In genomic region chr1:54200519-54200997, GRCh38 we compare ENCODE assay signal across 8 cellular contexts. TPM values are rescaled to one million over a fixed set of nuclear protein-coding genes. Genes with fewer than 3 reads are reported as not detected.
DNase-seq lines count a peak whose midpoint lies in the region; ATAC-seq and TF ChIP-seq lines count a peak whose summit lies in the region.

No MANE protein-coding gene starts in this region.

- H3K4me3 ChIP-seq in GM06990 (replicated peaks; ENCODE audit: low read depth, low read length) (peak overlapping the region; percentile 81), iPS-15b (ENCODE audit: low read depth, low read length) (peak overlapping the region; percentile 82)

- H3K27me3 ChIP-seq in GM06990 (replicated peaks; ENCODE audit: control insufficient read depth, insufficient read depth, low read length) = no peaks in the 10 kb centered on the region
- H3K27me3 ChIP-seq in iPS-15b (ENCODE audit: control insufficient read depth, insufficient read depth, low read length) = no peaks in the 10 kb centered on the region

- no peaks in the 10 kb centered on the region for H3K9me3 ChIP-seq in iPS-15b (ENCODE audit: control insufficient read depth, insufficient read depth, low read length)

- H3K4me1 ChIP-seq in iPS-15b (ENCODE audit: control insufficient read depth, insufficient read depth, low read length) = peaks cover 5% of the 10 kb centered on the region

- H3K4me1 Mint-ChIP-seq in activated T-helper 1 cell treated with anti-CD3 and anti-CD28 coated beads, Interleukin-12 subunit alpha, Interleukin-12 subunit beta, Interleukin-2, Interleukin-4 antibody, amounts not matched to agents 30 ng/mL and 10 ng/mL and 1 ng/mL, durations not matched to agents 14 hours and 24 hours and 36 hours (ENCODE audit: low read depth) = peaks cover 46% of the 10 kb centered on the region
- H3K4me1 Mint-ChIP-seq in stimulated activated naive CD8-positive, alpha-beta T cell treated with anti-CD3 and anti-CD28 coated beads, Interleukin-15, Interleukin-2, amounts not matched to agents 100 ng/mL and 50 ng/mL, for 24 hours (ENCODE audit: low read depth) = peaks cover 33% of the 10 kb centered on the region

- H3K27me3 Mint-ChIP-seq in activated T-helper 1 cell treated with anti-CD3 and anti-CD28 coated beads, Interleukin-12 subunit alpha, Interleukin-12 subunit beta, Interleukin-2, Interleukin-4 antibody, amounts not matched to agents 30 ng/mL and 10 ng/mL and 1 ng/mL, durations not matched to agents 14 hours and 24 hours and 36 hours (ENCODE audit: insufficient read depth) = no peaks in the 10 kb centered on the region
- no peaks in the 10 kb centered on the region for H3K27me3 Mint-ChIP-seq in stimulated activated naive CD8-positive, alpha-beta T cell treated with anti-CD3 and anti-CD28 coated beads, Interleukin-15, Interleukin-2, amounts not matched to agents 100 ng/mL and 50 ng/mL, for 24 hours

- no peak for DNase-seq in GM06990 (ENCODE audit: extremely low read depth, insufficient read length)
- DNase-seq in activated T-helper 1 cell treated with anti-CD3 and anti-CD28 coated beads, Interleukin-12 subunit alpha, Interleukin-12 subunit beta, Interleukin-2, Interleukin-4 antibody, amounts not matched to agents 30 ng/mL and 10 ng/mL and 1 ng/mL, durations not matched to agents 14 hours and 24 hours and 36 hours (ENCODE audit: low spot score) = no peak
- no peak for DNase-seq in SW 1271 (lab: John Stamatoyannopoulos, UW)
- no peak for DNase-seq in HPDE6-E6E7 (ENCODE audit: extremely low spot score)

- ATAC-seq in HG02885 (IDR thresholded peaks at IDR 0.05; ENCODE audit: poor library complexity, unreplicated experiment) (peak; percentile 14), GM18868 (IDR thresholded peaks at IDR 0.05; ENCODE audit: unreplicated experiment) (no peak)

- H3K27ac Mint-ChIP-seq in activated T-helper 1 cell treated with anti-CD3 and anti-CD28 coated beads, Interleukin-12 subunit alpha, Interleukin-12 subunit beta, Interleukin-2, Interleukin-4 antibody, amounts not matched to agents 30 ng/mL and 10 ng/mL and 1 ng/mL, durations not matched to agents 14 hours and 24 hours and 36 hours = peak overlapping the region; percentile 60
- H3K27ac Mint-ChIP-seq in stimulated activated naive CD8-positive, alpha-beta T cell treated with anti-CD3 and anti-CD28 coated beads, Interleukin-15, Interleukin-2, amounts not matched to agents 100 ng/mL and 50 ng/mL, for 24 hours = peak overlapping the region; percentile 87

- H3K36me3 Mint-ChIP-seq in activated T-helper 1 cell treated with anti-CD3 and anti-CD28 coated beads, Interleukin-12 subunit alpha, Interleukin-12 subunit beta, Interleukin-2, Interleukin-4 antibody, amounts not matched to agents 30 ng/mL and 10 ng/mL and 1 ng/mL, durations not matched to agents 14 hours and 24 hours and 36 hours (ENCODE audit: low read depth) = peaks cover 26% of the 10 kb centered on the region
- peaks cover 43% of the 10 kb centered on the region for H3K36me3 Mint-ChIP-seq in stimulated activated naive CD8-positive, alpha-beta T cell treated with anti-CD3 and anti-CD28 coated beads, Interleukin-15, Interleukin-2, amounts not matched to agents 100 ng/mL and 50 ng/mL, for 24 hours (ENCODE audit: low read depth)

- H3K9ac ChIP-seq in iPS-15b (ENCODE audit: low read depth, low read length) = peak overlapping the region; percentile 95

- peak overlapping the region; percentile 90 for H3K4me3 Mint-ChIP-seq in activated T-helper 1 cell treated with anti-CD3 and anti-CD28 coated beads, Interleukin-12 subunit alpha, Interleukin-12 subunit beta, Interleukin-2, Interleukin-4 antibody, amounts not matched to agents 30 ng/mL and 10 ng/mL and 1 ng/mL, durations not matched to agents 14 hours and 24 hours and 36 hours
- H3K4me3 Mint-ChIP-seq in stimulated activated naive CD8-positive, alpha-beta T cell treated with anti-CD3 and anti-CD28 coated beads, Interleukin-15, Interleukin-2, amounts not matched to agents 100 ng/mL and 50 ng/mL, for 24 hours = peak overlapping the region; percentile 94

- H3K9me3 Mint-ChIP-seq in activated T-helper 1 cell treated with anti-CD3 and anti-CD28 coated beads, Interleukin-12 subunit alpha, Interleukin-12 subunit beta, Interleukin-2, Interleukin-4 antibody, amounts not matched to agents 30 ng/mL and 10 ng/mL and 1 ng/mL, durations not matched to agents 14 hours and 24 hours and 36 hours = no peaks in the 10 kb centered on the region
- H3K9me3 Mint-ChIP-seq in stimulated activated naive CD8-positive, alpha-beta T cell treated with anti-CD3 and anti-CD28 coated beads, Interleukin-15, Interleukin-2, amounts not matched to agents 100 ng/mL and 50 ng/mL, for 24 hours = no peaks in the 10 kb centered on the region

- H3K36me3 ChIP-seq in GM06990 (ENCODE audit: control insufficient read depth, insufficient read depth, low read length) (peaks cover 4% of the 10 kb centered on the region), iPS-15b (ENCODE audit: control insufficient read depth, insufficient read depth, low read length) (peaks cover 11% of the 10 kb centered on the region)

- intact Hi-C loops in activated T-helper 1 cell treated with anti-CD3 and anti-CD28 coated beads, Interleukin-12 subunit alpha, Interleukin-12 subunit beta, Interleukin-2, Interleukin-4 antibody, amounts not matched to agents 30 ng/mL and 10 ng/mL and 1 ng/mL, durations not matched to agents 14 hours and 24 hours and 36 hours (cut with micrococcal nuclease) = loop anchor here (1.0 to 10.0 kb wide), 11 partner anchors 30 to 687 kb away; partner anchors contain the start of genes DHCR24, IFT25, TCEANC2 and TMEM59

- TF ChIP-seq CTCF in GM06990 (IDR thresholded peaks at IDR 0.05; ENCODE audit: insufficient read depth, low read length, poor library complexity, severe bottlenecking) = no peak

RNA-seq across cellular contexts. Expression of gene MRPL37, which starts 0.6 kb away (rescaled TPM):
- total RNA-seq in activated T-helper 1 cell treated with anti-CD3 and anti-CD28 coated beads, Interleukin-12 subunit alpha, Interleukin-12 subunit beta, Interleukin-2, Interleukin-4 antibody, amounts not matched to agents 30 ng/mL and 10 ng/mL and 1 ng/mL, durations not matched to agents 14 hours and 24 hours and 36 hours = 145 and 150 TPM in 2 replicates

RNA-seq across cellular contexts. Expression of gene CYB5RL, which starts 0.7 kb away (rescaled TPM):
- total RNA-seq in activated T-helper 1 cell treated with anti-CD3 and anti-CD28 coated beads, Interleukin-12 subunit alpha, Interleukin-12 subunit beta, Interleukin-2, Interleukin-4 antibody, amounts not matched to agents 30 ng/mL and 10 ng/mL and 1 ng/mL, durations not matched to agents 14 hours and 24 hours and 36 hours = 8.3 and 11.3 TPM in 2 replicates

RNA-seq across cellular contexts. Expression of gene CDCP2, which starts 47.8 kb away (rescaled TPM):
- total RNA-seq in activated T-helper 1 cell treated with anti-CD3 and anti-CD28 coated beads, Interleukin-12 subunit alpha, Interleukin-12 subunit beta, Interleukin-2, Interleukin-4 antibody, amounts not matched to agents 30 ng/mL and 10 ng/mL and 1 ng/mL, durations not matched to agents 14 hours and 24 hours and 36 hours = not detected in 2 replicates
